8 cellular contexts compared by ENCODE assay signal in genomic region chr3:118882353-118882947, GRCh38.
DNase-seq lines count a peak whose midpoint lies in the region; ATAC-seq and TF ChIP-seq lines count a peak whose summit lies in the region.

No MANE protein-coding gene starts in this region.

- H3K4me3 ChIP-seq in choroid plexus epithelial cell (ENCODE audit: low read depth, low read length) (no peak overlapping the region), right lobe of liver (no peak overlapping the region)

- H3K36me3 ChIP-seq in right lobe of liver = no peaks in the 10 kb centered on the region

- no peak overlapping the region for H3K27ac ChIP-seq in right lobe of liver

- WGBS in right lobe of liver (ENCODE audit: insufficient coverage, low coverage, low lambda C conversion rate, missing lambda C conversion rate) = 57% methylated on average over 2 of the region's 3 CpGs

- ATAC-seq in HG02870 (IDR thresholded peaks at IDR 0.05; ENCODE audit: unreplicated experiment) = peak; percentile 64
- peak; percentile 77 to 85 (median 83) for ATAC-seq in right lobe of liver

- H3K9me3 ChIP-seq in right lobe of liver = no peaks in the 10 kb centered on the region

- peak; percentile 80 for TF ChIP-seq CTCF in choroid plexus epithelial cell (conservative IDR thresholded peaks at IDR 0.05; ENCODE audit: low read depth, low read length)
- peak; percentile 58 to 85 (median 82) for TF ChIP-seq CTCF in right lobe of liver (IDR thresholded peaks at IDR 0.05)

- DNase-seq in SIG-M5 treated with dmso at 0.1 percent for 504 hours (lab: John Stamatoyannopoulos, UW; ENCODE audit: unreplicated experiment) (peak; percentile 47), SIG-M5 (lab: John Stamatoyannopoulos, UW) (no peak), NCI-H2171 (lab: John Stamatoyannopoulos, UW) (peak; percentile 52), choroid plexus epithelial cell (ENCODE audit: low read depth) (peak; percentile 79), right lobe of liver (peak in 2 of 3 donors; percentile 42 to 62)
- DNase-seq in activated CD4-positive, alpha-beta T cell treated with anti-CD3 and anti-CD28 coated beads for 1 hour = peak; percentile 42
- DNase-seq in stimulated activated CD8-positive, alpha-beta memory T cell treated with anti-CD3 and anti-CD28 coated beads, Interleukin-12 subunit alpha, Interleukin-12 subunit beta, amount 100 ng/mL, for 1 hour (ENCODE audit: low read depth) = peak; percentile 52

- TF ChIP-seq POLR2A in right lobe of liver (IDR thresholded peaks at IDR 0.05) = no peak

- no peaks in the 10 kb centered on the region for H3K4me1 ChIP-seq in right lobe of liver

- H3K27me3 ChIP-seq in right lobe of liver = no peaks in the 10 kb centered on the region

- intact Hi-C loops in right lobe of liver (cut with DNase I) = loop anchor here (5.0 kb wide), 1 partner anchor 215 kb away; no protein-coding TSS in a partner anchor
